Comparison of ENCODE assay signal across 16 cellular contexts in genomic region chr17:37447641-37448040, GRCh38. TPM values are rescaled to one million over a fixed set of nuclear protein-coding genes. Genes with fewer than 3 reads are reported as not detected.
DNase-seq lines count a peak whose midpoint lies in the region; ATAC-seq, FAIRE-seq and TF ChIP-seq lines count a peak whose summit lies in the region.
"Had no signal": no experiment of that assay in that cellular context is flagged by ENCODE, and none has a peak within 500 bp of the region (broad histone marks: within the 10 kb centered on the region; RNA-seq: fewer than 3 reads in every experiment).

No MANE protein-coding gene starts in this region.

- no peak for ATAC-seq in mucosa of descending colon
- ATAC-seq: GM23338 had no signal

- H3K27me3 ChIP-seq in BJ (ENCODE audit: control insufficient read depth, insufficient read depth, low read length) (no peaks in the 10 kb centered on the region), keratinocyte (ENCODE audit: control insufficient read depth, extremely low read depth, insufficient read depth, low read length) (no peaks in the 10 kb centered on the region)

- TF ChIP-seq CTCF in BJ (IDR thresholded peaks at IDR 0.05; ENCODE audit: insufficient read depth, low read depth, low read length) (no peak), keratinocyte (optimal IDR thresholded peaks at IDR 0.05 in 1 of 3, IDR thresholded peaks at IDR 0.05 in 1 of 3, conservative IDR thresholded peaks at IDR 0.05 in 1 of 3; ENCODE audit: extremely low read depth in 1 of 3, insufficient read depth in 2 of 3, low read length in 3 of 3) (no peak), mucosa of descending colon (IDR thresholded peaks at IDR 0.05) (no peak)

- dilution Hi-C loops in keratinocyte (cut with MboI; ENCODE audit: extremely low pct_ligation_motif_present, low sequenced_read_pairs): no loop called here

- H3K9ac ChIP-seq in keratinocyte (ENCODE audit: control insufficient read depth, extremely low read depth, insufficient read depth, low read length): peak overlapping the region; percentile 61

- no peaks in the 10 kb centered on the region for H3K9me1 ChIP-seq in keratinocyte (ENCODE audit: control insufficient read depth, extremely low read depth, insufficient read depth, low read length)

- H3K4me1 ChIP-seq in keratinocyte (ENCODE audit: control insufficient read depth, extremely low read depth, insufficient read depth, low read length) (peaks cover 44% of the 10 kb centered on the region), mucosa of descending colon (ENCODE audit: low read depth) (no peaks in the 10 kb centered on the region)

- CTCF ChIA-PET in BJ (lab: Yijun Ruan, JAX): interaction anchor here (1.5 kb wide), 1 partner anchor 47 kb away, joined by 3 read pairs; no protein-coding TSS in a partner anchor

- FAIRE-seq in HTR-8/SVneo (lab: Jason Lieb, UNC) (no peak), keratinocyte (lab: Jason Lieb, UNC) (no peak)
- FAIRE-seq: islet of Langerhans had no signal

- H4K20me1 ChIP-seq in keratinocyte (ENCODE audit: control insufficient read depth, extremely low read depth, insufficient read depth, low read length): no peaks in the 10 kb centered on the region

- H3K36me3 ChIP-seq in BJ (ENCODE audit: control insufficient read depth, insufficient read depth, low read length) (peaks cover 4% of the 10 kb centered on the region; the same call in 1 of the 2 replicates), keratinocyte (ENCODE audit: control insufficient read depth in 2 of 2, extremely low read depth in 1 of 2, insufficient read depth in 2 of 2, low read length in 2 of 2) (peaks cover under 1 to 10% of the 10 kb centered on the region in 2 experiments), mucosa of descending colon (ENCODE audit: low read depth) (no peaks in the 10 kb centered on the region)

- POLR2A ChIA-PET in BJ (lab: Charles Lee): no interaction called here

- H3K4me2 ChIP-seq in keratinocyte (ENCODE audit: control insufficient read depth, extremely low read depth, insufficient read depth, low read depth, low read length): peak overlapping the region; percentile 70
- H3K4me2 ChIP-seq: GM23338 had no signal

- intact Hi-C loops in mucosa of descending colon (cut with DNase I, micrococcal nuclease): no loop called here

- H3K27ac ChIP-seq in keratinocyte (ENCODE audit: control insufficient read depth, insufficient read depth, low read length): peak overlapping the region; percentile 75
- H3K27ac ChIP-seq: thoracic aorta had no signal

- H3K4me3 ChIP-seq in BJ (ENCODE audit: low read depth, low read length) (no peak overlapping the region), keratinocyte (ENCODE audit: control insufficient read depth in 2 of 3, extremely low read depth in 1 of 3, insufficient read depth in 2 of 3, low read depth in 1 of 3, low read length in 3 of 3) (no peak overlapping the region), mucosa of descending colon (no peak overlapping the region)
- H3K4me3 ChIP-seq: GM23338, thoracic aorta had no signal

- DNase-seq in BJ (ENCODE audit: low read depth) (peak; percentile 17), HTR-8/SVneo (ENCODE audit: insufficient read length, low spot score) (peak; percentile 25), astrocyte of the hippocampus (ENCODE audit: low read depth, low spot score) (peak; percentile 48), keratinocyte (ENCODE audit: low read depth, low spot score) (no peak), retina (no peak), mucosa of descending colon (no peak), DMS79 treated with DMSO at 0.1 percent for 48 hours (lab: John Stamatoyannopoulos, UW) (no peak)
- DNase-seq in activated effector memory CD4-positive, alpha-beta T cell treated with Interleukin-2 at 50 U/mL for 16 hours: no peak
- DNase-seq: Calu3, naive B cell, NCI-H1092, NCI-H524 treated with DMSO at 0.1 percent for 48 hours, SIG-M5 had no signal

- H3K79me2 ChIP-seq in keratinocyte (ENCODE audit: control insufficient read depth, insufficient read depth, low read length): no peaks in the 10 kb centered on the region

- H3K9me3 ChIP-seq in keratinocyte (ENCODE audit: control insufficient read depth, low read depth, low read length) (no peaks in the 10 kb centered on the region), mucosa of descending colon (no peaks in the 10 kb centered on the region)
- H3K9me3 ChIP-seq: thoracic aorta had no signal

- no peak overlapping the region for H2AFZ ChIP-seq in keratinocyte (ENCODE audit: control insufficient read depth, low read length)
- H2AFZ ChIP-seq: GM23338 had no signal

RNA-seq across cellular contexts. Expression of gene TADA2A, which starts 41.0 kb away (rescaled TPM):
- 13.6 and 19.3 TPM in 2 replicates for polyA plus RNA-seq in BJ (2011; rRNA removed)
- polyA minus RNA-seq in BJ (2011; rRNA and poly(A)+ RNA removed): 16.5 and 22.5 TPM in 2 replicates
- 9.1 to 13.8 TPM (median 11.8 TPM) in 3 replicates for polyA plus RNA-seq in keratinocyte
- polyA plus RNA-seq in keratinocyte (2011; ENCODE audit: low read depth): 24.4 TPM
- polyA plus RNA-seq in keratinocyte (2011; cell fraction: cytosol; rRNA removed): 7.1 and 11.1 TPM in 2 replicates
- 16.3 and 17.9 TPM in 2 replicates for polyA plus RNA-seq in keratinocyte (2011; cell fraction: nucleus; rRNA removed)
- 6.9 and 8.0 TPM in 2 replicates for polyA plus RNA-seq in keratinocyte (2012; ENCODE audit: low replicate concordance)
- 17.6 to 25.3 TPM (median 22.7 TPM) in 3 replicates for polyA minus RNA-seq in keratinocyte
- 7.7 TPM for polyA minus RNA-seq in keratinocyte (2011; cell fraction: cytosol; rRNA and poly(A)+ RNA removed)
- 7.6 and 16.7 TPM in 2 replicates for polyA minus RNA-seq in keratinocyte (2011; cell fraction: nucleus; rRNA and poly(A)+ RNA removed)
- total RNA-seq in mucosa of descending colon: 10 to 100 TPM; 22.8 to 29.6 (median 28.0) TPM

RNA-seq across cellular contexts. Expression of gene ACACA, which starts 41.0 kb away (rescaled TPM):
- polyA plus RNA-seq in BJ (2011; rRNA removed): 26.9 and 32.4 TPM in 2 replicates
- 58.8 and 77.3 TPM in 2 replicates for polyA minus RNA-seq in BJ (2011; rRNA and poly(A)+ RNA removed)
- polyA plus RNA-seq in keratinocyte: 66.7 to 85.8 TPM (median 82.2 TPM) in 3 replicates
- 45.5 TPM for polyA plus RNA-seq in keratinocyte (2011; ENCODE audit: low read depth)
- 44.9 and 65.8 TPM in 2 replicates for polyA plus RNA-seq in keratinocyte (2011; cell fraction: cytosol; rRNA removed)
- polyA plus RNA-seq in keratinocyte (2011; cell fraction: nucleus; rRNA removed): 152 and 190 TPM in 2 replicates
- 33.7 and 67.2 TPM in 2 replicates for polyA plus RNA-seq in keratinocyte (2012; ENCODE audit: low replicate concordance)
- polyA minus RNA-seq in keratinocyte: 229 to 338 TPM (median 299 TPM) in 3 replicates
- 97.5 TPM for polyA minus RNA-seq in keratinocyte (2011; cell fraction: cytosol; rRNA and poly(A)+ RNA removed)
- polyA minus RNA-seq in keratinocyte (2011; cell fraction: nucleus; rRNA and poly(A)+ RNA removed): 414 and 609 TPM in 2 replicates
- total RNA-seq in mucosa of descending colon: 10 to 100 TPM; 58.5 to 64.1 (median 60.3) TPM

RNA-seq across cellular contexts. Expression of gene DUSP14, which starts 42.0 kb away (rescaled TPM):
- polyA plus RNA-seq in BJ (2011; rRNA removed): 123 and 152 TPM in 2 replicates
- 54.4 and 94.0 TPM in 2 replicates for polyA minus RNA-seq in BJ (2011; rRNA and poly(A)+ RNA removed)
- polyA plus RNA-seq in keratinocyte: 169 to 226 TPM (median 210 TPM) in 3 replicates
- polyA plus RNA-seq in keratinocyte (2011; ENCODE audit: low read depth): 52.8 TPM
- polyA plus RNA-seq in keratinocyte (2011; cell fraction: cytosol; rRNA removed): 197 and 226 TPM in 2 replicates
- 187 and 230 TPM in 2 replicates for polyA plus RNA-seq in keratinocyte (2011; cell fraction: nucleus; rRNA removed)
- 115 and 211 TPM in 2 replicates for polyA plus RNA-seq in keratinocyte (2012; ENCODE audit: low replicate concordance)
- polyA minus RNA-seq in keratinocyte: 137 to 243 TPM (median 145 TPM) in 3 replicates
- polyA minus RNA-seq in keratinocyte (2011; cell fraction: cytosol; rRNA and poly(A)+ RNA removed): 130 TPM
- 77.0 and 108 TPM in 2 replicates for polyA minus RNA-seq in keratinocyte (2011; cell fraction: nucleus; rRNA and poly(A)+ RNA removed)
- total RNA-seq in mucosa of descending colon: 1 to 10 TPM in 2 of 3 donors, under 1 TPM in 1; 0.81 to 8.2 (median 1.8) TPM

Comparison
In these comparisons a context has a peak if more than half of its experiments do, and no peak if none do; other contexts are left out.
1. DNase-seq: peak in BJ (single experiment), HTR-8/SVneo (single experiment) and astrocyte of the hippocampus (single experiment); none in keratinocyte (single experiment), retina (single experiment), mucosa of descending colon (0 of 3), DMS79 treated with DMSO at 0.1 percent for 48 hours (single experiment) and activated effector memory CD4-positive, alpha-beta T cell treated with Interleukin-2 at 50 U/mL for 16 hours (single experiment).